ENCODE assay signal across 24 cellular contexts in genomic region chr16:13120557-13120956, GRCh38.
"Had no signal": no experiment of that assay in that cellular context is flagged by ENCODE, and none has a peak within 500 bp of the region (broad histone marks: within the 10 kb centered on the region; RNA-seq: fewer than 3 reads in every experiment).

No MANE protein-coding gene starts in this region.

- H3K27ac ChIP-seq: dorsolateral prefrontal cortex, epithelial cell of prostate, esophagus muscularis mucosa, gastrocnemius medialis, neutrophil, psoas muscle, right lobe of liver, suprapubic skin, thyroid gland, upper lobe of left lung, uterus had no signal

- H3K9me3 ChIP-seq: esophagus muscularis mucosa, gastrocnemius medialis, neutrophil, psoas muscle, right lobe of liver, suprapubic skin, thyroid gland, upper lobe of left lung, uterus had no signal

- ATAC-seq: gastrocnemius medialis; left colon; left ventricle myocardium superior; psoas muscle; right lobe of liver; stimulated activated effector memory CD8-positive, alpha-beta T cell treated with anti-CD3 and anti-CD28 coated beads, Interleukin-12 subunit alpha, Interleukin-12 subunit beta, amount 100 ng/mL, for 72 hours; stimulated activated naive CD8-positive, alpha-beta T cell treated with anti-CD3 and anti-CD28 coated beads, Interleukin-15, Interleukin-2, amounts not matched to agents 100 U/mL and 50 U/mL, for 24 hours had no signal

- H3K4me1 ChIP-seq: gastrocnemius medialis, psoas muscle, right lobe of liver, suprapubic skin, thyroid gland, upper lobe of left lung, uterus had no signal

- H3K27me3 ChIP-seq: esophagus muscularis mucosa, gastrocnemius medialis, neutrophil, right lobe of liver, suprapubic skin, thyroid gland, upper lobe of left lung, uterus had no signal

- H3K36me3 ChIP-seq: esophagus muscularis mucosa, gastrocnemius medialis, neutrophil, right lobe of liver, suprapubic skin, thyroid gland, upper lobe of left lung, uterus had no signal

- DNase-seq: cortex of kidney; dorsolateral prefrontal cortex; effector CD8-positive, alpha-beta T cell; gastrocnemius medialis; left colon; left ventricle myocardium superior; mesenchymal stem cell; naive B cell; psoas muscle; retina; right lobe of liver; stimulated activated CD4-positive, alpha-beta T cell treated with anti-CD3 and anti-CD28 coated beads, Interleukin-4, amount 100 ng/mL, for 1 hour; stimulated activated CD8-positive, alpha-beta memory T cell treated with anti-CD3 and anti-CD28 coated beads, Interleukin-4, amount 100 ng/mL, for 48 hours; stimulated activated naive CD8-positive, alpha-beta T cell treated with anti-CD3 and anti-CD28 coated beads, Interleukin-15, Interleukin-2, amounts not matched to agents 100 U/mL and 50 U/mL, for 24 hours; thyroid gland; upper lobe of left lung; uterus had no signal

- H3K4me3 ChIP-seq: dorsolateral prefrontal cortex, esophagus muscularis mucosa, gastrocnemius medialis, lung, psoas muscle, right lobe of liver, suprapubic skin, thyroid gland, upper lobe of left lung, uterus had no signal

- FAIRE-seq: endometrium had no signal
